Comparison of ENCODE assay signal across 28 cellular contexts in genomic region chr3:49955636-49956035, GRCh38.
"Had no signal": no experiment of that assay in that cellular context is flagged by ENCODE, and none has a peak within 500 bp of the region (broad histone marks: within the 10 kb centered on the region; RNA-seq: fewer than 3 reads in every experiment).

No MANE protein-coding gene starts in this region.

- H3K9me3 Mint-ChIP-seq: dendritic cell treated with granulocyte-macrophage colony-stimulating factor and Interleukin-4, amounts not matched to agents 40 ng/mL and 50 ng/mL, for 4 days; endodermal cell; naive thymus-derived CD4-positive, alpha-beta T cell; stimulated activated memory B cell treated with anti-CD40 and anti-IgM and Interleukin-4, amounts not matched to agents 10 μg/mL and 1 μg/mL and 100 μg/mL, for 72 hours; stimulated activated naive CD8-positive, alpha-beta T cell treated with anti-CD3 and anti-CD28 coated beads, Interleukin-15, Interleukin-2, amounts not matched to agents 100 ng/mL and 50 ng/mL, for 24 hours had no signal

- H3K9me3 ChIP-seq: colonic mucosa, gastrocnemius medialis, left lung, ovary, psoas muscle, sigmoid colon, thoracic aorta, tibial nerve, upper lobe of left lung had no signal

- H3K27me3 Mint-ChIP-seq: dendritic cell treated with granulocyte-macrophage colony-stimulating factor and Interleukin-4, amounts not matched to agents 40 ng/mL and 50 ng/mL, for 4 days; naive thymus-derived CD4-positive, alpha-beta T cell; stimulated activated memory B cell treated with anti-CD40 and anti-IgM and Interleukin-4, amounts not matched to agents 10 μg/mL and 1 μg/mL and 100 μg/mL, for 72 hours; stimulated activated naive CD8-positive, alpha-beta T cell treated with anti-CD3 and anti-CD28 coated beads, Interleukin-15, Interleukin-2, amounts not matched to agents 100 ng/mL and 50 ng/mL, for 24 hours had no signal

- H3K27me3 ChIP-seq: colonic mucosa, gastrocnemius medialis, left lung, ovary, sigmoid colon, tibial nerve, upper lobe of left lung had no signal

- H3K4me3 Mint-ChIP-seq: dendritic cell treated with granulocyte-macrophage colony-stimulating factor and Interleukin-4, amounts not matched to agents 40 ng/mL and 50 ng/mL, for 4 days; endodermal cell; stimulated activated memory B cell treated with anti-CD40 and anti-IgM and Interleukin-4, amounts not matched to agents 10 μg/mL and 1 μg/mL and 100 μg/mL, for 72 hours; stimulated activated naive CD8-positive, alpha-beta T cell treated with anti-CD3 and anti-CD28 coated beads, Interleukin-15, Interleukin-2, amounts not matched to agents 100 ng/mL and 50 ng/mL, for 24 hours had no signal

- H3K4me1 ChIP-seq: colonic mucosa, left lung had no signal

- H3K27ac ChIP-seq: colonic mucosa, epithelial cell of prostate, gastrocnemius medialis, left lung, ovary, psoas muscle, sigmoid colon, thoracic aorta, tibial nerve, upper lobe of left lung had no signal

- ATAC-seq: esophagus mucosa; gastrocnemius medialis; left cardiac atrium; left lung; naive thymus-derived CD4-positive, alpha-beta T cell; psoas muscle; right cardiac atrium; stimulated activated memory B cell treated with anti-CD40 and anti-IgM and Interleukin-4, amounts not matched to agents 10 μg/mL and 1 μg/mL and 100 μg/mL, for 72 hours had no signal

- DNase-seq: colonic mucosa; effector CD8-positive, alpha-beta T cell; endodermal cell; foreskin fibroblast; gastrocnemius medialis; left cardiac atrium; left lung; mammary epithelial cell; mesendoderm; midbrain; naive thymus-derived CD4-positive, alpha-beta T cell; occipital lobe; ovary; posterior cingulate gyrus; psoas muscle; right cardiac atrium; sigmoid colon; stimulated activated CD4-positive, alpha-beta T cell treated with anti-CD3 and anti-CD28 coated beads, Interleukin-2, amount 100 ng/mL, for 24 hours; stimulated activated CD4-positive, alpha-beta T cell treated with anti-CD3 and anti-CD28 coated beads, Interleukin-4, amount 100 ng/mL, for 24 hours; upper lobe of left lung had no signal

- H3K36me3 ChIP-seq: colonic mucosa, gastrocnemius medialis, left lung, ovary, sigmoid colon, thoracic aorta, tibial nerve, upper lobe of left lung had no signal

- H3K4me3 ChIP-seq: colonic mucosa, gastrocnemius medialis, left lung, ovary, psoas muscle, sigmoid colon, thoracic aorta, tibial nerve, upper lobe of left lung had no signal

- H3K27ac Mint-ChIP-seq: dendritic cell treated with granulocyte-macrophage colony-stimulating factor and Interleukin-4, amounts not matched to agents 40 ng/mL and 50 ng/mL, for 4 days; endodermal cell; naive thymus-derived CD4-positive, alpha-beta T cell; stimulated activated memory B cell treated with anti-CD40 and anti-IgM and Interleukin-4, amounts not matched to agents 10 μg/mL and 1 μg/mL and 100 μg/mL, for 72 hours; stimulated activated naive CD8-positive, alpha-beta T cell treated with anti-CD3 and anti-CD28 coated beads, Interleukin-15, Interleukin-2, amounts not matched to agents 100 ng/mL and 50 ng/mL, for 24 hours had no signal

- FAIRE-seq: urothelium cell line had no signal
